2 cellular contexts compared by ENCODE assay signal in genomic region chr2:73255907-73256617, GRCh38.
TF ChIP-seq lines count a peak whose summit lies in the region.

No MANE protein-coding gene starts in this region.

TF ChIP-seq in A549, 52 proteins besides CTCF, POLR2A, EP300 and RAD21 (continued from another document):
- TF ChIP-seq MYC (IDR thresholded peaks at IDR 0.05; ENCODE audit: borderline replicate concordance, low read length) (no peak), FOXS1 (CRISPR knock-in tag; IDR thresholded peaks at IDR 0.05) (no peak), REST (IDR thresholded peaks at IDR 0.05) (no peak), JUNB (IDR thresholded peaks at IDR 0.05) (no peak), PBX3 (IDR thresholded peaks at IDR 0.05) (no peak), ELK1 (IDR thresholded peaks at IDR 0.05; ENCODE audit: low read depth, low read length) (no peak), RARB (CRISPR knock-in tag; IDR thresholded peaks at IDR 0.05) (no peak), EHMT2 (IDR thresholded peaks at IDR 0.05; ENCODE audit: low read depth) (no peak), NR3C1 (IDR thresholded peaks at IDR 0.05) (no peak), CBX8 (IDR thresholded peaks at IDR 0.05) (no peak)

TF ChIP-seq in GM23338, 12 proteins besides CTCF, POLR2A, EP300 and RAD21 (continued from another document):
- TF ChIP-seq REST (IDR thresholded peaks at IDR 0.05; ENCODE audit: unreplicated experiment) = no peak
